Comparison of ENCODE assay signal across 9 cellular contexts in genomic region chr5:159341914-159342313, GRCh38. TPM values are rescaled to one million over a fixed set of nuclear protein-coding genes. Genes with fewer than 3 reads are reported as not detected.
DNase-seq lines count a peak whose midpoint lies in the region; ATAC-seq, FAIRE-seq and TF ChIP-seq lines count a peak whose summit lies in the region.
"Had no signal": no experiment of that assay in that cellular context is flagged by ENCODE, and none has a peak within 500 bp of the region (broad histone marks: within the 10 kb centered on the region; RNA-seq: fewer than 3 reads in every experiment).

No MANE protein-coding gene starts in this region.

- H3K9me3 ChIP-seq in CD4-positive, alpha-beta memory T cell (ENCODE audit: control insufficient read depth in 1 of 2, low read length in 2 of 2): no peaks in the 10 kb centered on the region
- H3K9me3 ChIP-seq in endothelial cell of umbilical vein (replicated peaks; ENCODE audit: control insufficient read depth, insufficient read depth, low read length): no peaks in the 10 kb centered on the region
- peaks cover 6% of the 10 kb centered on the region for H3K9me3 ChIP-seq in osteoblast (ENCODE audit: low read depth, low read length)
- H3K9me3 ChIP-seq in uterus: no peaks in the 10 kb centered on the region

- intact Hi-C loops in CD4-positive, alpha-beta memory T cell (cut with micrococcal nuclease): no loop called here
- intact Hi-C loops in endothelial cell of umbilical vein (cut with micrococcal nuclease): no loop called here
- intact Hi-C loops in uterus (cut with DNase I; ENCODE audit: low total_unique reads): no loop called here

- H3K36me3 ChIP-seq in CD4-positive, alpha-beta memory T cell (ENCODE audit: insufficient read depth, low read length): no peaks in the 10 kb centered on the region
- H3K36me3 ChIP-seq in endothelial cell of umbilical vein (ENCODE audit: control insufficient read depth in 2 of 2, extremely low read depth in 1 of 2, insufficient read depth in 2 of 2, low read length in 2 of 2): no peaks in the 10 kb centered on the region
- no peaks in the 10 kb centered on the region for H3K36me3 ChIP-seq in osteoblast (ENCODE audit: insufficient read depth, low read length)
- no peaks in the 10 kb centered on the region for H3K36me3 ChIP-seq in uterus

- no peak for TF ChIP-seq CTCF in VCaP (conservative IDR thresholded peaks at IDR 0.05)
- TF ChIP-seq CTCF in endothelial cell of umbilical vein (IDR thresholded peaks at IDR 0.05; ENCODE audit: extremely low read depth in 1 of 2, insufficient read depth in 1 of 2, low read depth in 1 of 2, low read length in 2 of 2): no peak
- no peak for TF ChIP-seq CTCF in osteoblast (IDR thresholded peaks at IDR 0.05; ENCODE audit: extremely low read depth, low read depth, low read length)
- no peak for TF ChIP-seq CTCF in uterus (IDR thresholded peaks at IDR 0.05)

- FAIRE-seq in endothelial cell of umbilical vein (lab: Jason Lieb, UNC): no peak
- FAIRE-seq: H1 had no signal

- H3K9ac ChIP-seq in endothelial cell of umbilical vein (replicated peaks; ENCODE audit: extremely low read depth, insufficient read depth, low read length): no peak overlapping the region

- POLR2A ChIA-PET in CD4-positive, alpha-beta memory T cell (lab: Charles Lee; ENCODE audit: partially characterized antibody): interaction anchor here (0.9 to 3.1 kb wide), 8 partner anchors 8 to 164 kb away, joined by 3 to 23 read pairs (median 4); no protein-coding TSS in a partner anchor
- POLR2A ChIA-PET in endothelial cell of umbilical vein (lab: Charles Lee): no interaction called here

- H3K4me3 Mint-ChIP-seq in CD4-positive, alpha-beta memory T cell: peak overlapping the region in 7 of 8 donors; percentile 28 to 88 (median 47)

- CTCF ChIA-PET in CD4-positive, alpha-beta memory T cell (lab: Charles Lee; ENCODE audit: partially characterized antibody): interaction anchor here (1.0 to 3.3 kb wide), 5 partner anchors 8 to 103 kb away, joined by 4 to 18 read pairs (median 6); no protein-coding TSS in a partner anchor
- CTCF ChIA-PET in endothelial cell of umbilical vein (lab: Charles Lee): interaction anchor here (1.5 kb wide), 1 partner anchor 185 kb away, joined by 3 read pairs; no protein-coding TSS in a partner anchor

- dilution Hi-C loops in endothelial cell of umbilical vein (cut with MboI; ENCODE audit: extremely low pct_ligation_motif_present, low sequenced_read_pairs): no loop called here

- TF ChIP-seq POLR2A in endothelial cell of umbilical vein (IDR thresholded peaks at IDR 0.05; ENCODE audit: low read depth, low read length) (no peak), uterus (IDR thresholded peaks at IDR 0.05) (no peak)

- H2AFZ ChIP-seq in endothelial cell of umbilical vein (ENCODE audit: low read depth, low read length): no peak overlapping the region
- no peak overlapping the region for H2AFZ ChIP-seq in osteoblast (ENCODE audit: low read length)

- no peaks in the 10 kb centered on the region for H3K27me3 ChIP-seq in CD4-positive, alpha-beta memory T cell (ENCODE audit: insufficient read depth, low read length)
- H3K27me3 ChIP-seq in endothelial cell of umbilical vein (ENCODE audit: control insufficient read depth in 2 of 2, insufficient read depth in 2 of 2, low read length in 2 of 2): no peaks in the 10 kb centered on the region
- H3K27me3 ChIP-seq in osteoblast (ENCODE audit: insufficient read depth, low read length): no peaks in the 10 kb centered on the region
- H3K27me3 ChIP-seq in uterus: no peaks in the 10 kb centered on the region

- in situ Hi-C loops in KBM-7 (cut with MboI; ENCODE audit: low pct_unique_long_range_greater_than_20kb, low sequenced_read_pairs): no loop called here

- no peak overlapping the region for H3K27ac ChIP-seq in CD4-positive, alpha-beta memory T cell (ENCODE audit: low read depth, low read length)
- H3K27ac ChIP-seq in VCaP (peak overlapping the region; percentile 40; the same call in 1 of the 2 replicates), endothelial cell of umbilical vein (ENCODE audit: insufficient read depth, low read depth, low read length) (no peak overlapping the region), osteoblast (ENCODE audit: low read depth, low read length) (peak overlapping the region; percentile 23), uterus (no peak overlapping the region)

- peaks cover 54 to 89% (median 67%) of the 10 kb centered on the region in 4 donors for H3K4me1 Mint-ChIP-seq in CD4-positive, alpha-beta memory T cell

- H3K27ac Mint-ChIP-seq in CD4-positive, alpha-beta memory T cell: peak overlapping the region; percentile 79 to 98 (median 87)

- H3K9me3 Mint-ChIP-seq in CD4-positive, alpha-beta memory T cell: peaks cover 0 to 5% (median 2%) of the 10 kb centered on the region in 8 donors

- H3K9me1 ChIP-seq in endothelial cell of umbilical vein (replicated peaks; ENCODE audit: control insufficient read depth, extremely low read depth, insufficient read depth, low read length): no peaks in the 10 kb centered on the region

- BruUV-seq in endothelial cell of umbilical vein (replicated peaks; lab: Mats Ljungman, UMichigan): no TSS peak

- ATAC-seq in HG02588 (IDR thresholded peaks at IDR 0.05; ENCODE audit: unreplicated experiment): no peak

- peak; percentile 74 to 92 (median 79) for DNase-seq in CD4-positive, alpha-beta memory T cell
- DNase-seq in KBM-7: peak; percentile 92
- no peak for DNase-seq in endothelial cell of umbilical vein (ENCODE audit: low read depth, low spot score)
- peak; percentile 68 for DNase-seq in osteoblast (ENCODE audit: insufficient read length, low spot score, missing footprints)
- no peak for DNase-seq in uterus
- no peak for DNase-seq in NCI-H2029 treated with DMSO at 0.1 percent for 48 hours (lab: John Stamatoyannopoulos, UW)

- H4K20me1 ChIP-seq in endothelial cell of umbilical vein (replicated peaks; ENCODE audit: control insufficient read depth, extremely low read depth, insufficient read depth, low read length) (no peaks in the 10 kb centered on the region), osteoblast (ENCODE audit: insufficient read depth, low read length) (no peaks in the 10 kb centered on the region)

- H3K4me2 ChIP-seq in endothelial cell of umbilical vein (ENCODE audit: insufficient read depth, low read length): no peak overlapping the region
- peak overlapping the region; percentile 41 for H3K4me2 ChIP-seq in osteoblast (ENCODE audit: insufficient read depth, low read length)

- H3K4me1 ChIP-seq in CD4-positive, alpha-beta memory T cell (ENCODE audit: insufficient read depth, low read length): peaks cover 66% of the 10 kb centered on the region
- H3K4me1 ChIP-seq in endothelial cell of umbilical vein (ENCODE audit: control insufficient read depth, extremely low read depth, insufficient read depth, low read length): no peaks in the 10 kb centered on the region
- peaks cover 19% of the 10 kb centered on the region for H3K4me1 ChIP-seq in osteoblast (ENCODE audit: insufficient read depth, low read length)
- no peaks in the 10 kb centered on the region for H3K4me1 ChIP-seq in uterus

- no peaks in the 10 kb centered on the region for H3K36me3 Mint-ChIP-seq in CD4-positive, alpha-beta memory T cell

- H3K79me2 ChIP-seq in endothelial cell of umbilical vein (ENCODE audit: control insufficient read depth, insufficient read depth, low read length): no peaks in the 10 kb centered on the region
- H3K79me2 ChIP-seq in osteoblast (ENCODE audit: insufficient read depth, low read length): no peaks in the 10 kb centered on the region

- H3K4me3 ChIP-seq in CD4-positive, alpha-beta memory T cell (ENCODE audit: low read length in 2 of 2): no peak overlapping the region
- no peak overlapping the region for H3K4me3 ChIP-seq in endothelial cell of umbilical vein (replicated peaks in 1 of 3; ENCODE audit: insufficient read depth in 1 of 3, low read depth in 1 of 3, low read length in 3 of 3)
- no peak overlapping the region for H3K4me3 ChIP-seq in osteoblast (ENCODE audit: insufficient read depth, low read length)
- H3K4me3 ChIP-seq in uterus: no peak overlapping the region

- no peaks in the 10 kb centered on the region for H3K27me3 Mint-ChIP-seq in CD4-positive, alpha-beta memory T cell

TF ChIP-seq in endothelial cell of umbilical vein, 7 proteins besides CTCF, POLR2A, EP300 and RAD21:
- no peak for TF ChIP-seq FOS (IDR thresholded peaks at IDR 0.05; ENCODE audit: borderline replicate concordance, insufficient read depth, low read length)
- peak; percentile 34 for TF ChIP-seq GATA2 (IDR thresholded peaks at IDR 0.05; ENCODE audit: insufficient read depth, insufficient read length, low read depth, low read length)

RNA-seq across cellular contexts. Expression of gene IL12B, which starts 11.6 kb away (rescaled TPM):
- not detected for total RNA-seq in CD4-positive, alpha-beta memory T cell
- not detected for polyA plus RNA-seq in CD4-positive, alpha-beta memory T cell
- total RNA-seq in endothelial cell of umbilical vein: not detected in 2 replicates
- polyA plus RNA-seq in endothelial cell of umbilical vein: not detected in 2 replicates
- polyA plus RNA-seq in endothelial cell of umbilical vein (2011; cell fraction: cytosol; rRNA removed): not detected in 2 replicates
- polyA plus RNA-seq in endothelial cell of umbilical vein (2011; cell fraction: nucleus; rRNA removed): not detected in 2 replicates
- not detected in 2 replicates for polyA plus RNA-seq in endothelial cell of umbilical vein (2012)
- not detected in 2 replicates for polyA minus RNA-seq in endothelial cell of umbilical vein
- not detected for polyA minus RNA-seq in endothelial cell of umbilical vein (2011; cell fraction: cytosol; rRNA and poly(A)+ RNA removed)
- polyA minus RNA-seq in endothelial cell of umbilical vein (2011; cell fraction: nucleus; rRNA and poly(A)+ RNA removed): not detected in 2 replicates
- not detected in 2 replicates for total RNA-seq in osteoblast
- total RNA-seq in uterus: not detected
- total RNA-seq: H1 had no signal
- polyA plus RNA-seq: H1 had no signal

Comparison
In these comparisons a context has a peak if more than half of its experiments do, and no peak if none do; other contexts are left out.
1. DNase-seq: peak in CD4-positive, alpha-beta memory T cell (5 of 5), KBM-7 (single experiment) and osteoblast (single experiment); none in endothelial cell of umbilical vein (single experiment), uterus (0 of 2) and NCI-H2029 treated with DMSO at 0.1 percent for 48 hours (single experiment).
2. H3K27ac ChIP-seq: peak in VCaP (single experiment) and osteoblast (single experiment); none in CD4-positive, alpha-beta memory T cell (single experiment), endothelial cell of umbilical vein (single experiment) and uterus (0 of 2).